ENCODE assay signal across 18 cellular contexts in genomic region chr7:149214020-149214720, GRCh38. TPM values are rescaled to one million over a fixed set of nuclear protein-coding genes. Genes with fewer than 3 reads are reported as not detected.
A peak's percentile ranks its signal among the peaks of the same experiment; 100 is the strongest.
DNase-seq lines count a peak whose midpoint lies in the region; ATAC-seq and TF ChIP-seq lines count a peak whose summit lies in the region.
"Had no signal": no experiment of that assay in that cellular context is flagged by ENCODE, and none has a peak within 500 bp of the region (broad histone marks: within the 10 kb centered on the region; RNA-seq: fewer than 3 reads in every experiment).

No MANE protein-coding gene starts in this region.

- TF ChIP-seq CTCF in psoas muscle (IDR thresholded peaks at IDR 0.05), result no peak

- H3K36me3 ChIP-seq in adipocyte (ENCODE audit: control insufficient read depth, insufficient read depth, low read length, severe bottlenecking) (peaks cover 97% of the 10 kb centered on the region), psoas muscle (ENCODE audit: insufficient read depth in 1 of 2, low read depth in 1 of 2) (peaks cover 4 to 100% of the 10 kb centered on the region in 2 donors)

- no peak overlapping the region for H3K4me3 ChIP-seq in adipocyte (ENCODE audit: low read length)
- no peak overlapping the region for H3K4me3 ChIP-seq in psoas muscle
- H3K4me3 ChIP-seq: GM23338, Peyer's patch had no signal

- no peaks in the 10 kb centered on the region for H3K9me3 Mint-ChIP-seq in activated CD4-positive, alpha-beta T cell treated with anti-CD3 and anti-CD28 coated beads, Interleukin-2, amount 10 ng/mL, durations not matched to agents 24 days and 14 days
- H3K9me3 Mint-ChIP-seq: GM23338 had no signal

- H3K27me3 Mint-ChIP-seq in activated CD4-positive, alpha-beta T cell treated with anti-CD3 and anti-CD28 coated beads, Interleukin-2, amount 10 ng/mL, durations not matched to agents 24 days and 14 days, result no peaks in the 10 kb centered on the region

- peak overlapping the region; percentile 16 for H3K27ac Mint-ChIP-seq in activated CD4-positive, alpha-beta T cell treated with anti-CD3 and anti-CD28 coated beads, Interleukin-2, amount 10 ng/mL, durations not matched to agents 24 days and 14 days
- H3K27ac Mint-ChIP-seq: GM23338 had no signal

- H3K9me3 ChIP-seq in adipocyte (ENCODE audit: control insufficient read depth, low read length), result no peaks in the 10 kb centered on the region
- H3K9me3 ChIP-seq in psoas muscle, result no peaks in the 10 kb centered on the region
- H3K9me3 ChIP-seq: Peyer's patch had no signal

- peaks cover 11% of the 10 kb centered on the region for H3K4me1 Mint-ChIP-seq in activated CD4-positive, alpha-beta T cell treated with anti-CD3 and anti-CD28 coated beads, Interleukin-2, amount 10 ng/mL, durations not matched to agents 24 days and 14 days

- H3K9ac ChIP-seq in adipocyte (ENCODE audit: low read length), result peak overlapping the region; percentile 2

- ATAC-seq in left cardiac atrium (peak; percentile 58 to 85), psoas muscle (peak; percentile 69 to 91 (median 89)), HG02588 (IDR thresholded peaks at IDR 0.05; ENCODE audit: unreplicated experiment) (no peak), GM18909 (IDR thresholded peaks at IDR 0.05; ENCODE audit: poor library complexity, unreplicated experiment) (no peak)
- ATAC-seq: GM23338 had no signal

- H3K36me3 Mint-ChIP-seq in activated CD4-positive, alpha-beta T cell treated with anti-CD3 and anti-CD28 coated beads, Interleukin-2, amount 10 ng/mL, durations not matched to agents 24 days and 14 days (ENCODE audit: low read depth), result peaks cover 78% of the 10 kb centered on the region

- no peak overlapping the region for H3K4me3 Mint-ChIP-seq in activated CD4-positive, alpha-beta T cell treated with anti-CD3 and anti-CD28 coated beads, Interleukin-2, amount 10 ng/mL, durations not matched to agents 24 days and 14 days
- H3K4me3 Mint-ChIP-seq: GM23338 had no signal

- WGBS in psoas muscle, 3 donors, result 37 to 51% (median 43%) methylated on average over 7 of the region's 7 CpGs

- H3K4me1 ChIP-seq in adipocyte (ENCODE audit: control insufficient read depth, insufficient read depth, low read length), result peaks cover 20% of the 10 kb centered on the region
- no peaks in the 10 kb centered on the region for H3K4me1 ChIP-seq in psoas muscle
- H3K4me1 ChIP-seq: Peyer's patch had no signal

- H3K27ac ChIP-seq in psoas muscle, result no peak overlapping the region
- H3K27ac ChIP-seq: Peyer's patch had no signal

- no peak for DNase-seq in activated CD4-positive, alpha-beta T cell treated with anti-CD3 and anti-CD28 coated beads, Interleukin-2, amount 10 ng/mL, durations not matched to agents 24 days and 14 days
- no peak for DNase-seq in activated CD4-positive, alpha-beta T cell treated with anti-CD3 and anti-CD28 coated beads for 4 hours
- DNase-seq in adipocyte (ENCODE audit: low read depth), result no peak
- no peak for DNase-seq in left cardiac atrium
- DNase-seq in psoas muscle, result no peak
- no peak for DNase-seq in SW480 (ENCODE audit: low spot score)
- DNase-seq: 8988T, DMS 273 treated with DMSO at 0.1 percent for 48 hours, GF-D8, HCEC 1CT, KBM-7, NCI-H1105, NCI-H2081, Peyer's patch, SHP77 had no signal

- H3K27me3 ChIP-seq in adipocyte (replicated peaks; ENCODE audit: control insufficient read depth, insufficient read depth, low read length) (no peaks in the 10 kb centered on the region), psoas muscle (ENCODE audit: insufficient read depth in 3 of 3, low read length in 2 of 3) (no peaks in the 10 kb centered on the region)
- H3K27me3 ChIP-seq: Peyer's patch had no signal

- intact Hi-C loops in activated CD4-positive, alpha-beta T cell treated with anti-CD3 and anti-CD28 coated beads, Interleukin-2, amount 10 ng/mL, durations not matched to agents 24 days and 14 days (cut with micrococcal nuclease), result no loop called here
- intact Hi-C loops in left cardiac atrium (cut with DNase I) (no loop called here), psoas muscle (cut with DNase I) (no loop called here)

RNA-seq across cellular contexts. Expression of gene ZNF282, which starts 18.8 kb away (rescaled TPM):
- total RNA-seq in activated CD4-positive, alpha-beta T cell treated with anti-CD3 and anti-CD28 coated beads, Interleukin-2, amount 10 ng/mL, durations not matched to agents 24 days and 14 days, result 44.7 and 49.9 TPM in 2 replicates
- 10 to 100 TPM; 11.5 to 13.3 TPM for total RNA-seq in left cardiac atrium
- 10 to 100 TPM; 15.3 to 22.5 (median 16.7) TPM for total RNA-seq in psoas muscle
- 10 to 100 TPM in 1 of 3 donors, 1 to 10 TPM in 2; 7.6 to 11.5 (median 10.0) TPM for polyA plus RNA-seq in psoas muscle

RNA-seq across cellular contexts. Expression of gene ZNF212, which starts 25.3 kb away (rescaled TPM):
- total RNA-seq in activated CD4-positive, alpha-beta T cell treated with anti-CD3 and anti-CD28 coated beads, Interleukin-2, amount 10 ng/mL, durations not matched to agents 24 days and 14 days, result 18.0 and 18.7 TPM in 2 replicates
- 1 to 10 TPM; 4.9 to 6.0 TPM for total RNA-seq in left cardiac atrium
- total RNA-seq in psoas muscle, result 1 to 10 TPM; 3.2 to 6.4 (median 4.5) TPM
- 1 to 10 TPM; 3.1 to 5.4 (median 4.3) TPM for polyA plus RNA-seq in psoas muscle

RNA-seq across cellular contexts. Expression of gene ZNF783, which starts 47.8 kb away (rescaled TPM):
- 27.2 and 27.4 TPM in 2 replicates for total RNA-seq in activated CD4-positive, alpha-beta T cell treated with anti-CD3 and anti-CD28 coated beads, Interleukin-2, amount 10 ng/mL, durations not matched to agents 24 days and 14 days
- total RNA-seq in left cardiac atrium (1 to 10 TPM; 5.8 to 8.6 TPM), psoas muscle (1 to 10 TPM; 6.0 to 9.0 (median 7.2) TPM)
- 10 to 100 TPM in 1 of 3 donors, 1 to 10 TPM in 2; 4.2 to 11.1 (median 4.9) TPM for polyA plus RNA-seq in psoas muscle

Comparison
In these comparisons a context has a peak if more than half of its experiments do, and no peak if none do; other contexts are left out.
1. ATAC-seq: peak in left cardiac atrium (2 of 2) and psoas muscle (4 of 4); none in HG02588 (single experiment) and GM18909 (single experiment).